ENCODE assay signal across 2 cellular contexts in the genomic region with DNA sequence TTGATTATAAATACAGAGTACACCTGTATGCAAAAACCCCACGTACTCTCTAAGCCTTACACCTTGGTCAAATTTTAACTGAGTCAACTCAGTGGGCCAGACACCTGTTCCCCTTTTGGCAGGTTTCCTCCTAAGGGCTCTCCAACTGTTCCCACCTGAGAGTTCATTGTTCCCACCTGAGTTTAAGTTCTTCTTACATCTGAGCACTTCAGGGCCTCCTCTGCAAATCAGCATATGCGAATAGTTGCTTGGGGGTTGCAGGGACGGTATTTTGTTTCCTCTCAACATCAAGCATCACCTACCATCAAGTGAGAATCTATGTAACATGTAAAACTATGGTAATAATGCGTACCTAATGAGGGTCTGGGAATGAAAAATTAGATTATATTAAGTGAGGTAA.
TF ChIP-seq lines count a peak whose summit lies in the region.

No MANE protein-coding gene starts in this region.

TF ChIP-seq in GM23338, 12 proteins besides CTCF, POLR2A, EP300 and RAD21 (continued from another document):
- TF ChIP-seq, protein P1, sequence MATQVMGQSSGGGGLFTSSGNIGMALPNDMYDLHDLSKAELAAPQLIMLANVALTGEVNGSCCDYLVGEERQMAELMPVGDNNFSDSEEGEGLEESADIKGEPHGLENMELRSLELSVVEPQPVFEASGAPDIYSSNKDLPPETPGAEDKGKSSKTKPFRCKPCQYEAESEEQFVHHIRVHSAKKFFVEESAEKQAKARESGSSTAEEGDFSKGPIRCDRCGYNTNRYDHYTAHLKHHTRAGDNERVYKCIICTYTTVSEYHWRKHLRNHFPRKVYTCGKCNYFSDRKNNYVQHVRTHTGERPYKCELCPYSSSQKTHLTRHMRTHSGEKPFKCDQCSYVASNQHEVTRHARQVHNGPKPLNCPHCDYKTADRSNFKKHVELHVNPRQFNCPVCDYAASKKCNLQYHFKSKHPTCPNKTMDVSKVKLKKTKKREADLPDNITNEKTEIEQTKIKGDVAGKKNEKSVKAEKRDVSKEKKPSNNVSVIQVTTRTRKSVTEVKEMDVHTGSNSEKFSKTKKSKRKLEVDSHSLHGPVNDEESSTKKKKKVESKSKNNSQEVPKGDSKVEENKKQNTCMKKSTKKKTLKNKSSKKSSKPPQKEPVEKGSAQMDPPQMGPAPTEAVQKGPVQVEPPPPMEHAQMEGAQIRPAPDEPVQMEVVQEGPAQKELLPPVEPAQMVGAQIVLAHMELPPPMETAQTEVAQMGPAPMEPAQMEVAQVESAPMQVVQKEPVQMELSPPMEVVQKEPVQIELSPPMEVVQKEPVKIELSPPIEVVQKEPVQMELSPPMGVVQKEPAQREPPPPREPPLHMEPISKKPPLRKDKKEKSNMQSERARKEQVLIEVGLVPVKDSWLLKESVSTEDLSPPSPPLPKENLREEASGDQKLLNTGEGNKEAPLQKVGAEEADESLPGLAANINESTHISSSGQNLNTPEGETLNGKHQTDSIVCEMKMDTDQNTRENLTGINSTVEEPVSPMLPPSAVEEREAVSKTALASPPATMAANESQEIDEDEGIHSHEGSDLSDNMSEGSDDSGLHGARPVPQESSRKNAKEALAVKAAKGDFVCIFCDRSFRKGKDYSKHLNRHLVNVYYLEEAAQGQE (IDR thresholded peaks at IDR 0.05; ENCODE audit: unreplicated experiment), result no peak
- TF ChIP-seq, protein P2, sequence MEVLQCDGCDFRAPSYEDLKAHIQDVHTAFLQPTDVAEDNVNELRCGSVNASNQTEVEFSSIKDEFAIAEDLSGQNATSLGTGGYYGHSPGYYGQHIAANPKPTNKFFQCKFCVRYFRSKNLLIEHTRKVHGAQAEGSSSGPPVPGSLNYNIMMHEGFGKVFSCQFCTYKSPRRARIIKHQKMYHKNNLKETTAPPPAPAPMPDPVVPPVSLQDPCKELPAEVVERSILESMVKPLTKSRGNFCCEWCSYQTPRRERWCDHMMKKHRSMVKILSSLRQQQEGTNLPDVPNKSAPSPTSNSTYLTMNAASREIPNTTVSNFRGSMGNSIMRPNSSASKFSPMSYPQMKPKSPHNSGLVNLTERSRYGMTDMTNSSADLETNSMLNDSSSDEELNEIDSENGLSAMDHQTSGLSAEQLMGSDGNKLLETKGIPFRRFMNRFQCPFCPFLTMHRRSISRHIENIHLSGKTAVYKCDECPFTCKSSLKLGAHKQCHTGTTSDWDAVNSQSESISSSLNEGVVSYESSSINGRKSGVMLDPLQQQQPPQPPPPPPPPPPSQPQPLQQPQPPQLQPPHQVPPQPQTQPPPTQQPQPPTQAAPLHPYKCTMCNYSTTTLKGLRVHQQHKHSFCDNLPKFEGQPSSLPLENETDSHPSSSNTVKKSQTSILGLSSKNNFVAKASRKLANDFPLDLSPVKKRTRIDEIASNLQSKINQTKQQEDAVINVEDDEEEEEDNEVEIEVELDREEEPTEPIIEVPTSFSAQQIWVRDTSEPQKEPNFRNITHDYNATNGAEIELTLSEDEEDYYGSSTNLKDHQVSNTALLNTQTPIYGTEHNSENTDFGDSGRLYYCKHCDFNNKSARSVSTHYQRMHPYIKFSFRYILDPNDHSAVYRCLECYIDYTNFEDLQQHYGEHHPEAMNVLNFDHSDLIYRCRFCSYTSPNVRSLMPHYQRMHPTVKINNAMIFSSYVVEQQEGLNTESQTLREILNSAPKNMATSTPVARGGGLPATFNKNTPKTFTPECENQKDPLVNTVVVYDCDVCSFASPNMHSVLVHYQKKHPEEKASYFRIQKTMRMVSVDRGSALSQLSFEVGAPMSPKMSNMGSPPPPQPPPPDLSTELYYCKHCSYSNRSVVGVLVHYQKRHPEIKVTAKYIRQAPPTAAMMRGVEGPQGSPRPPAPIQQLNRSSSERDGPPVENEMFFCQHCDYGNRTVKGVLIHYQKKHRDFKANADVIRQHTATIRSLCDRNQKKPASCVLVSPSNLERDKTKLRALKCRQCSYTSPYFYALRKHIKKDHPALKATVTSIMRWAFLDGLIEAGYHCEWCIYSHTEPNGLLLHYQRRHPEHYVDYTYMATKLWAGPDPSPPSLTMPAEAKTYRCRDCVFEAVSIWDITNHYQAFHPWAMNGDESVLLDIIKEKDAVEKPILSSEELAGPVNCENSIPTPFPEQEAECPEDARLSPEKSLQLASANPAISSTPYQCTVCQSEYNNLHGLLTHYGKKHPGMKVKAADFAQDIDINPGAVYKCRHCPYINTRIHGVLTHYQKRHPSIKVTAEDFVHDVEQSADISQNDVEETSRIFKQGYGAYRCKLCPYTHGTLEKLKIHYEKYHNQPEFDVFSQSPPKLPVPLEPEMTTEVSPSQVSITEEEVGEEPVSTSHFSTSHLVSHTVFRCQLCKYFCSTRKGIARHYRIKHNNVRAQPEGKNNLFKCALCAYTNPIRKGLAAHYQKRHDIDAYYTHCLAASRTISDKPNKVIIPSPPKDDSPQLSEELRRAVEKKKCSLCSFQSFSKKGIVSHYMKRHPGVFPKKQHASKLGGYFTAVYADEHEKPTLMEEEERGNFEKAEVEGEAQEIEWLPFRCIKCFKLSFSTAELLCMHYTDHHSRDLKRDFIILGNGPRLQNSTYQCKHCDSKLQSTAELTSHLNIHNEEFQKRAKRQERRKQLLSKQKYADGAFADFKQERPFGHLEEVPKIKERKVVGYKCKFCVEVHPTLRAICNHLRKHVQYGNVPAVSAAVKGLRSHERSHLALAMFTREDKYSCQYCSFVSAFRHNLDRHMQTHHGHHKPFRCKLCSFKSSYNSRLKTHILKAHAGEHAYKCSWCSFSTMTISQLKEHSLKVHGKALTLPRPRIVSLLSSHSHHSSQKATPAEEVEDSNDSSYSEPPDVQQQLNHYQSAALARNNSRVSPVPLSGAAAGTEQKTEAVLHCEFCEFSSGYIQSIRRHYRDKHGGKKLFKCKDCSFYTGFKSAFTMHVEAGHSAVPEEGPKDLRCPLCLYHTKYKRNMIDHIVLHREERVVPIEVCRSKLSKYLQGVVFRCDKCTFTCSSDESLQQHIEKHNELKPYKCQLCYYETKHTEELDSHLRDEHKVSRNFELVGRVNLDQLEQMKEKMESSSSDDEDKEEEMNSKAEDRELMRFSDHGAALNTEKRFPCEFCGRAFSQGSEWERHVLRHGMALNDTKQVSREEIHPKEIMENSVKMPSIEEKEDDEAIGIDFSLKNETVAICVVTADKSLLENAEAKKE (CRISPR knock-in tag; IDR thresholded peaks at IDR 0.05), result peak; percentile 97
- TF ChIP-seq JUNB (IDR thresholded peaks at IDR 0.05; ENCODE audit: unreplicated experiment), result no peak
- no peak for TF ChIP-seq EZH2phosphoT487 (IDR thresholded peaks at IDR 0.05; ENCODE audit: unreplicated experiment)

TF ChIP-seq in K562, 482 proteins besides CTCF, POLR2A, EP300 and RAD21 (continued from another document):
- no peak for TF ChIP-seq CREB1 (IDR thresholded peaks at IDR 0.05)
- TF ChIP-seq CREB1 (CRISPR knock-in tag; IDR thresholded peaks at IDR 0.05), result no peak
- TF ChIP-seq NR2C1 (IDR thresholded peaks at IDR 0.05), result no peak
- no peak for TF ChIP-seq NR2C1 (tag; IDR thresholded peaks at IDR 0.05)
- no peak for TF ChIP-seq PHTF2 (CRISPR knock-in tag; IDR thresholded peaks at IDR 0.05)
- TF ChIP-seq, protein P1 (CRISPR knock-in tag; IDR thresholded peaks at IDR 0.05; ENCODE audit: low read depth), result no peak
TF ChIP-seq in K562: peak in this region for 0.
